Comparison of ENCODE assay signal across 29 cellular contexts in genomic region chr5:36755340-36755739, GRCh38.
"Had no signal": no experiment of that assay in that cellular context is flagged by ENCODE, and none has a peak within 500 bp of the region (broad histone marks: within the 10 kb centered on the region; RNA-seq: fewer than 3 reads in every experiment).

No MANE protein-coding gene starts in this region.

- H3K27me3 ChIP-seq: ascending aorta, breast epithelium, esophagus squamous epithelium had no signal

- H3K4me1 Mint-ChIP-seq: activated CD4-positive, alpha-beta T cell treated with anti-CD3 and anti-CD28 coated beads for 36 hours; activated CD4-positive, alpha-beta T cell treated with anti-CD3 and anti-CD28 coated beads, Interleukin-2, amount 10 ng/mL, durations not matched to agents 24 days and 14 days; activated CD8-positive, alpha-beta memory T cell treated with anti-CD3 and anti-CD28 coated beads, Interleukin-2, amount 10 ng/mL, durations not matched to agents 7 days and 5 days; activated naive CD4-positive, alpha-beta T cell treated with anti-CD3 and anti-CD28 coated beads, Interleukin-2, amount 10 ng/mL, durations not matched to agents 7 days and 5 days; activated naive CD8-positive, alpha-beta T cell treated with anti-CD3 and anti-CD28 coated beads, Interleukin-2, amount 10 ng/mL, durations not matched to agents 7 days and 5 days; brain; central memory CD8-positive, alpha-beta T cell had no signal

- H3K27ac ChIP-seq: ascending aorta, breast epithelium, esophagus squamous epithelium had no signal

- H3K27ac Mint-ChIP-seq: activated CD4-positive, alpha-beta memory T cell treated with anti-CD3 and anti-CD28 coated beads for 36 hours; activated CD4-positive, alpha-beta T cell treated with anti-CD3 and anti-CD28 coated beads for 36 hours; activated CD4-positive, alpha-beta T cell treated with anti-CD3 and anti-CD28 coated beads, Interleukin-2, amount 10 ng/mL, durations not matched to agents 24 days and 14 days; activated CD8-positive, alpha-beta memory T cell treated with anti-CD3 and anti-CD28 coated beads, Interleukin-2, amount 10 ng/mL, durations not matched to agents 7 days and 5 days; activated CD8-positive, alpha-beta T cell treated with anti-CD3 and anti-CD28 coated beads, Interleukin-2, amount 10 ng/mL, durations not matched to agents 7 days and 5 days; activated naive CD4-positive, alpha-beta T cell treated with anti-CD3 and anti-CD28 coated beads, Interleukin-2, amount 10 ng/mL, durations not matched to agents 7 days and 5 days; activated naive CD4-positive, alpha-beta T cell treated with anti-CD3 and anti-CD28 coated beads, Interleukin-2, amount 50 U/mL, for 72 hours; activated naive CD8-positive, alpha-beta T cell treated with anti-CD3 and anti-CD28 coated beads, Interleukin-2, amount 10 ng/mL, durations not matched to agents 7 days and 5 days; activated T-cell treated with anti-CD3 and anti-CD28 coated beads, Interleukin-2, amount 50 U/mL, for 72 hours; brain; effector memory CD8-positive, alpha-beta T cell had no signal

- H3K9me3 ChIP-seq: ascending aorta, breast epithelium, esophagus squamous epithelium had no signal

- H3K9me3 Mint-ChIP-seq: activated CD4-positive, alpha-beta memory T cell treated with anti-CD3 and anti-CD28 coated beads for 36 hours; activated CD4-positive, alpha-beta T cell treated with anti-CD3 and anti-CD28 coated beads, Interleukin-2, amount 10 ng/mL, durations not matched to agents 24 days and 14 days; activated naive CD4-positive, alpha-beta T cell treated with anti-CD3 and anti-CD28 coated beads, Interleukin-2, amount 10 ng/mL, durations not matched to agents 7 days and 5 days; activated naive CD4-positive, alpha-beta T cell treated with anti-CD3 and anti-CD28 coated beads, Interleukin-2, amount 50 U/mL, for 72 hours; activated naive CD8-positive, alpha-beta T cell treated with anti-CD3 and anti-CD28 coated beads, Interleukin-2, amount 10 ng/mL, durations not matched to agents 7 days and 5 days; activated T-cell treated with anti-CD3 and anti-CD28 coated beads, Interleukin-2, amount 50 U/mL, for 72 hours; brain; central memory CD8-positive, alpha-beta T cell; effector memory CD8-positive, alpha-beta T cell had no signal

- H3K4me3 ChIP-seq: ascending aorta, breast epithelium, esophagus squamous epithelium had no signal

- FAIRE-seq: colon, frontal cortex had no signal

- H3K4me1 ChIP-seq: ascending aorta, breast epithelium, esophagus squamous epithelium had no signal

- ATAC-seq: activated CD4-positive, alpha-beta T cell treated with anti-CD3 and anti-CD28 coated beads for 36 hours; activated CD8-positive, alpha-beta memory T cell treated with anti-CD3 and anti-CD28 coated beads, Interleukin-2, amount 10 ng/mL, durations not matched to agents 7 days and 5 days; activated CD8-positive, alpha-beta T cell treated with anti-CD3 and anti-CD28 coated beads, Interleukin-2, amount 10 ng/mL, durations not matched to agents 7 days and 5 days; activated naive CD4-positive, alpha-beta T cell treated with anti-CD3 and anti-CD28 coated beads, Interleukin-2, amount 50 U/mL, for 72 hours; activated T-cell treated with anti-CD3 and anti-CD28 coated beads, Interleukin-2, amount 50 U/mL, for 72 hours; effector memory CD8-positive, alpha-beta T cell had no signal

- H3K4me3 Mint-ChIP-seq: activated CD4-positive, alpha-beta memory T cell treated with anti-CD3 and anti-CD28 coated beads for 36 hours; activated CD4-positive, alpha-beta T cell treated with anti-CD3 and anti-CD28 coated beads for 36 hours; activated CD4-positive, alpha-beta T cell treated with anti-CD3 and anti-CD28 coated beads, Interleukin-2, amount 10 ng/mL, durations not matched to agents 24 days and 14 days; activated CD8-positive, alpha-beta memory T cell treated with anti-CD3 and anti-CD28 coated beads, Interleukin-2, amount 10 ng/mL, durations not matched to agents 7 days and 5 days; activated CD8-positive, alpha-beta T cell treated with anti-CD3 and anti-CD28 coated beads, Interleukin-2, amount 10 ng/mL, durations not matched to agents 7 days and 5 days; activated naive CD4-positive, alpha-beta T cell treated with anti-CD3 and anti-CD28 coated beads, Interleukin-2, amount 10 ng/mL, durations not matched to agents 7 days and 5 days; activated naive CD8-positive, alpha-beta T cell treated with anti-CD3 and anti-CD28 coated beads, Interleukin-2, amount 10 ng/mL, durations not matched to agents 7 days and 5 days; activated T-cell treated with anti-CD3 and anti-CD28 coated beads, Interleukin-2, amount 50 U/mL, for 72 hours; brain; central memory CD8-positive, alpha-beta T cell; effector memory CD8-positive, alpha-beta T cell had no signal

- H3K36me3 Mint-ChIP-seq: activated CD4-positive, alpha-beta memory T cell treated with anti-CD3 and anti-CD28 coated beads for 36 hours; activated CD8-positive, alpha-beta memory T cell treated with anti-CD3 and anti-CD28 coated beads, Interleukin-2, amount 10 ng/mL, durations not matched to agents 7 days and 5 days; activated naive CD4-positive, alpha-beta T cell treated with anti-CD3 and anti-CD28 coated beads, Interleukin-2, amount 10 ng/mL, durations not matched to agents 7 days and 5 days; activated naive CD4-positive, alpha-beta T cell treated with anti-CD3 and anti-CD28 coated beads, Interleukin-2, amount 50 U/mL, for 72 hours; activated naive CD8-positive, alpha-beta T cell treated with anti-CD3 and anti-CD28 coated beads, Interleukin-2, amount 10 ng/mL, durations not matched to agents 7 days and 5 days; brain had no signal

- H3K36me3 ChIP-seq: ascending aorta, breast epithelium, esophagus squamous epithelium had no signal

- DNase-seq: activated CD4-positive, alpha-beta memory T cell treated with anti-CD3 and anti-CD28 coated beads for 36 hours; activated CD4-positive, alpha-beta T cell treated with anti-CD3 and anti-CD28 coated beads for 36 hours; activated CD4-positive, alpha-beta T cell treated with anti-CD3 and anti-CD28 coated beads, Interleukin-2, amount 10 ng/mL, durations not matched to agents 24 days and 14 days; activated CD4-positive, CD25-positive, alpha-beta regulatory T cell; activated CD4-positive, CD25-positive, alpha-beta regulatory T cell treated with anti-CD3 and anti-CD28 coated beads, Interleukin-2, amount 50 U/mL, for 72 hours; activated CD8-positive, alpha-beta memory T cell treated with anti-CD3 and anti-CD28 coated beads, Interleukin-2, amount 10 ng/mL, durations not matched to agents 7 days and 5 days; activated CD8-positive, alpha-beta memory T cell treated with anti-CD3 and anti-CD28 coated beads, Interleukin-2, amount 50 U/mL, for 4 hours; activated CD8-positive, alpha-beta T cell treated with anti-CD3 and anti-CD28 coated beads, Interleukin-2, amount 10 ng/mL, durations not matched to agents 7 days and 5 days; activated gamma-delta T cell; activated naive CD4-positive, alpha-beta T cell; activated naive CD4-positive, alpha-beta T cell treated with anti-CD3 and anti-CD28 coated beads, Interleukin-2, amount 10 ng/mL, durations not matched to agents 7 days and 5 days; activated naive CD8-positive, alpha-beta T cell treated with anti-CD3 and anti-CD28 coated beads, Interleukin-2, amount 10 ng/mL, durations not matched to agents 7 days and 5 days; activated T-cell treated with anti-CD3 and anti-CD28 coated beads, Interleukin-2, amount 50 U/mL, for 1 hour; activated T-cell treated with anti-CD3 and anti-CD28 coated beads, Interleukin-2, amount 50 U/mL, for 72 hours; cortex of kidney; dermis blood vessel endothelial cell; effector CD4-positive, alpha-beta T cell; effector memory CD8-positive, alpha-beta T cell; erythroblast; esophagus squamous epithelium; glutamatergic neuron; T-helper 2 cell had no signal
